10 cellular contexts compared by ENCODE assay signal in the genomic region with DNA sequence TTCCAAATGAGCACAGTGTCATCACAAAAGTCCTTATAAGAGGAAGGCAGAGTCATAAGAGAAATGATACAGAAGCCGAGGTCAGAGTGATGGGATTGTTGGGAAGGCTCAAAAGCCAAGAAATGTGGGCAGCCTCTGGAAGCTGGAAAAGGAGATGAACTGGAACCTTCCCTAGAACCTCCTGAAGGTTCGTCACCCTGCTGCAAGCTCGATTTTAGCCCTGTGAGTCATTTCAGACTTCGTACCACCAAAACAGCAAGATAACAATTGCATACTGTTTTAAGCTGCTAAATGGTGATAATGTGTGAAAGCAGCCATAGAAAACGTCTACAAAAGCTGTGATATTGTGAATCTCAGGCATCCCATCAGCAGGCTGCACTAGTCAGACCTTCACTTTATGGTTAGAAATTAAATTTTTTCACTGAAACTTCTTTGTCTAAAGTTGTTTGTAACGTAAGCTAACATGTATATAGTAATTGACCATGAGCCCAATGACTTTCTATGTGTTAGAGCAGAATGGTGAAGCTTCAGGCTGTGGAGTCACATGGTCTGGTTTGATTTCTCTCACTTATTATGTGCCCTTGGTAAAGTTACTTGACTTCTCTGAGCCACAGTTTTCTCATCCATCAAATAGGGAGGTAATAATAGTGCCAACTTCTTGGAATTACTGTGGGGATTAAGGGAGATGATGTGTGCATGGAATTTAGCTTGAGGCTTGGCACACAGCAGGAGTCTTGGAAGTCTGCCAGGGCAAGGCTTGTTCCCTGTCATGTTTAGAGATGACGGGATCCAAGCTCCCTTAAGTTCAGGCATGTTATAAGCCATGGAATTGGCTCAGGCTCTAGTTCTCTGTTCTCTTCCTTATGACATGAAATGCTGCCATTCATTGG.
DNase-seq lines count a peak whose midpoint lies in the region; ATAC-seq, FAIRE-seq and TF ChIP-seq lines count a peak whose summit lies in the region.
"Had no signal": no experiment of that assay in that cellular context is flagged by ENCODE, and none has a peak within 500 bp of the region (broad histone marks: within the 10 kb centered on the region; RNA-seq: fewer than 3 reads in every experiment).

No MANE protein-coding gene starts in this region.

- peak; percentile 99 for FAIRE-seq in keratinocyte (lab: Jason Lieb, UNC)

- no peak overlapping the region for H4K91ac ChIP-seq in neuronal stem cell (ENCODE audit: low read depth, low read length, poor library complexity)

- peaks cover 6% of the 10 kb centered on the region for H3K9me1 ChIP-seq in keratinocyte (ENCODE audit: control insufficient read depth, extremely low read depth, insufficient read depth, low read length)

- H3K23ac ChIP-seq in neuronal stem cell (ENCODE audit: low read depth, low read length, poor library complexity), result no peak overlapping the region

- no peak overlapping the region for H3K4me3 Mint-ChIP-seq in activated T-helper 17 cell treated with anti-CD3 and anti-CD28 coated beads, Interleukin-2, amount 50 U/mL, for 72 hours
- H3K4me3 Mint-ChIP-seq in activated CD4-positive, alpha-beta T cell treated with anti-CD3 and anti-CD28 coated beads for 36 hours, result no peak overlapping the region

- H2BK15ac ChIP-seq in neuronal stem cell (ENCODE audit: low read length), result no peak overlapping the region

- H3K9me3 ChIP-seq in BE2C (no peaks in the 10 kb centered on the region), keratinocyte (ENCODE audit: control insufficient read depth, low read depth, low read length) (no peaks in the 10 kb centered on the region), neuronal stem cell (replicated peaks in 1 of 2; ENCODE audit: control insufficient read depth in 2 of 2, insufficient read depth in 1 of 2, low read depth in 1 of 2, low read length in 2 of 2) (no peaks in the 10 kb centered on the region)
- H3K9me3 ChIP-seq: thoracic aorta had no signal

- H2AK5ac ChIP-seq in neuronal stem cell (ENCODE audit: low read depth, low read length), result no peak overlapping the region

- H3K79me1 ChIP-seq in neuronal stem cell (ENCODE audit: low read depth, low read length), result no peaks in the 10 kb centered on the region

- H3K4me3 ChIP-seq in BE2C (ENCODE audit: low read depth, low read length) (no peak overlapping the region), keratinocyte (ENCODE audit: control insufficient read depth in 2 of 3, extremely low read depth in 1 of 3, insufficient read depth in 2 of 3, low read depth in 1 of 3, low read length in 3 of 3) (no peak overlapping the region), neuronal stem cell (ENCODE audit: low read length in 2 of 2) (no peak overlapping the region)
- H3K4me3 ChIP-seq: thoracic aorta had no signal

- H2BK120ac ChIP-seq in neuronal stem cell (ENCODE audit: low read depth, low read length), result no peak overlapping the region

- no peaks in the 10 kb centered on the region for H3K4me1 ChIP-seq in BE2C
- H3K4me1 ChIP-seq in keratinocyte (ENCODE audit: control insufficient read depth, extremely low read depth, insufficient read depth, low read length), result peaks cover 23% of the 10 kb centered on the region
- H3K4me1 ChIP-seq in neuronal stem cell (ENCODE audit: control insufficient read depth in 2 of 2, insufficient read depth in 1 of 2, low read depth in 1 of 2, low read length in 2 of 2), result no peaks in the 10 kb centered on the region

- H3K4me2 ChIP-seq in keratinocyte (ENCODE audit: control insufficient read depth, extremely low read depth, insufficient read depth, low read depth, low read length), result peak overlapping the region; percentile 41
- H3K4me2 ChIP-seq in neuronal stem cell (ENCODE audit: insufficient read depth, low read length, poor library complexity, severe bottlenecking), result no peak overlapping the region

- intact Hi-C loops in activated CD4-positive, alpha-beta T cell treated with anti-CD3 and anti-CD28 coated beads for 36 hours (cut with DNase I, micrococcal nuclease), result no loop called here

- POLR2A ChIA-PET in activated CD4-positive, alpha-beta T cell treated with anti-CD3 and anti-CD28 coated beads for 36 hours (lab: Charles Lee), result no interaction called here

- peaks cover 100% of the 10 kb centered on the region for H3K36me3 Mint-ChIP-seq in activated T-helper 17 cell treated with anti-CD3 and anti-CD28 coated beads, Interleukin-2, amount 50 U/mL, for 72 hours (ENCODE audit: low read depth)
- peaks cover 84% of the 10 kb centered on the region for H3K36me3 Mint-ChIP-seq in activated CD4-positive, alpha-beta T cell treated with anti-CD3 and anti-CD28 coated beads for 36 hours (ENCODE audit: low read depth)

- H3K27me3 ChIP-seq in BE2C, result no peaks in the 10 kb centered on the region
- no peaks in the 10 kb centered on the region for H3K27me3 ChIP-seq in keratinocyte (ENCODE audit: control insufficient read depth, extremely low read depth, insufficient read depth, low read length)
- no peaks in the 10 kb centered on the region for H3K27me3 ChIP-seq in neuronal stem cell (ENCODE audit: control insufficient read depth in 3 of 3, insufficient read depth in 3 of 3, low read depth in 1 of 3, low read length in 3 of 3)

- H3K18ac ChIP-seq in neuronal stem cell (ENCODE audit: low read length), result no peak overlapping the region

- H3K36me3 ChIP-seq in BE2C (no peaks in the 10 kb centered on the region), keratinocyte (ENCODE audit: control insufficient read depth in 2 of 2, extremely low read depth in 1 of 2, insufficient read depth in 2 of 2, low read length in 2 of 2) (no peaks in the 10 kb centered on the region), neuronal stem cell (replicated peaks in 1 of 2; ENCODE audit: control insufficient read depth in 2 of 2, insufficient read depth in 2 of 2, low read length in 2 of 2) (no peaks in the 10 kb centered on the region)

- TF ChIP-seq CTCF in BE2C (IDR thresholded peaks at IDR 0.05; ENCODE audit: low read depth, low read length), result no peak
- no peak for TF ChIP-seq CTCF in keratinocyte (optimal IDR thresholded peaks at IDR 0.05 in 1 of 3, IDR thresholded peaks at IDR 0.05 in 1 of 3, conservative IDR thresholded peaks at IDR 0.05 in 1 of 3; ENCODE audit: extremely low read depth in 1 of 3, insufficient read depth in 2 of 3, low read length in 3 of 3)

- H2BK5ac ChIP-seq in neuronal stem cell (ENCODE audit: low read length), result no peak overlapping the region

- H3K4ac ChIP-seq in neuronal stem cell (ENCODE audit: low read length), result no peak overlapping the region

- H4K8ac ChIP-seq in neuronal stem cell (ENCODE audit: low read depth, low read length), result no peak overlapping the region

- peaks cover 12% of the 10 kb centered on the region for H3K4me1 Mint-ChIP-seq in activated T-helper 17 cell treated with anti-CD3 and anti-CD28 coated beads, Interleukin-2, amount 50 U/mL, for 72 hours
- peaks cover 17% of the 10 kb centered on the region for H3K4me1 Mint-ChIP-seq in activated CD4-positive, alpha-beta T cell treated with anti-CD3 and anti-CD28 coated beads for 36 hours

- dilution Hi-C loops in keratinocyte (cut with MboI; ENCODE audit: extremely low pct_ligation_motif_present, low sequenced_read_pairs), result no loop called here

- H2AFZ ChIP-seq in keratinocyte (ENCODE audit: control insufficient read depth, low read length), result no peak overlapping the region
- H2AFZ ChIP-seq in neuronal stem cell (ENCODE audit: low read length), result no peak overlapping the region

- no peaks in the 10 kb centered on the region for H3K27me3 Mint-ChIP-seq in activated T-helper 17 cell treated with anti-CD3 and anti-CD28 coated beads, Interleukin-2, amount 50 U/mL, for 72 hours
- H3K27me3 Mint-ChIP-seq in activated CD4-positive, alpha-beta T cell treated with anti-CD3 and anti-CD28 coated beads for 36 hours, result no peaks in the 10 kb centered on the region

- no peaks in the 10 kb centered on the region for H3K9me3 Mint-ChIP-seq in activated T-helper 17 cell treated with anti-CD3 and anti-CD28 coated beads, Interleukin-2, amount 50 U/mL, for 72 hours
- H3K9me3 Mint-ChIP-seq in activated CD4-positive, alpha-beta T cell treated with anti-CD3 and anti-CD28 coated beads for 36 hours (ENCODE audit: low read depth), result no peaks in the 10 kb centered on the region

- H3K9ac ChIP-seq in keratinocyte (ENCODE audit: control insufficient read depth, extremely low read depth, insufficient read depth, low read length) (no peak overlapping the region), neuronal stem cell (ENCODE audit: low read depth, low read length, poor library complexity) (no peak overlapping the region)

- WGBS in neuronal stem cell (ENCODE audit: extremely low coverage in 2 of 2, insufficient read length in 2 of 2, insufficient replicate concordance in 1 of 2), 2 donors, result no CpG with 5 or more reads among the region's 7 CpGs

- CTCF ChIA-PET in activated CD4-positive, alpha-beta T cell treated with anti-CD3 and anti-CD28 coated beads for 36 hours (lab: Charles Lee), result interaction anchor here (1.0 to 1.7 kb wide), 2 partner anchors 13 to 28 kb away, joined by 3 to 4 read pairs; no protein-coding TSS in a partner anchor

- no peak overlapping the region for H3K14ac ChIP-seq in neuronal stem cell (ENCODE audit: low read length)

- peak; percentile 31 for DNase-seq in BE2C
- DNase-seq in M059J (ENCODE audit: low read depth), result peak; percentile 86
- peak; percentile 94 for DNase-seq in keratinocyte (ENCODE audit: low read depth, low spot score)
- DNase-seq in NOMO-1 (lab: John Stamatoyannopoulos, UW; ENCODE audit: unreplicated experiment in 2 of 2), result no peak
- DNase-seq in activated CD4-positive, alpha-beta T cell treated with anti-CD3 and anti-CD28 coated beads for 36 hours, result no peak
- DNase-seq in SKM-1 treated with dmso at 0.1 percent for 144 hours (lab: John Stamatoyannopoulos, UW; ENCODE audit: unreplicated experiment), result no peak
- DNase-seq in neuronal stem cell (ENCODE audit: low spot score), result no peak
- DNase-seq: T-helper 2 cell had no signal

- H3K27ac Mint-ChIP-seq in activated T-helper 17 cell treated with anti-CD3 and anti-CD28 coated beads, Interleukin-2, amount 50 U/mL, for 72 hours, result peak overlapping the region; percentile 39
- no peak overlapping the region for H3K27ac Mint-ChIP-seq in activated CD4-positive, alpha-beta T cell treated with anti-CD3 and anti-CD28 coated beads for 36 hours

- no peak overlapping the region for H2BK12ac ChIP-seq in neuronal stem cell (ENCODE audit: low read length)

- no peak for ATAC-seq in activated T-helper 17 cell treated with anti-CD3 and anti-CD28 coated beads, Interleukin-2, amount 50 U/mL, for 72 hours (replicated peaks)
- ATAC-seq in activated CD4-positive, alpha-beta T cell treated with anti-CD3 and anti-CD28 coated beads for 36 hours, result no peak

- H3K79me2 ChIP-seq in keratinocyte (ENCODE audit: control insufficient read depth, insufficient read depth, low read length), result no peaks in the 10 kb centered on the region

- no peaks in the 10 kb centered on the region for H4K20me1 ChIP-seq in keratinocyte (ENCODE audit: control insufficient read depth, extremely low read depth, insufficient read depth, low read length)

- H3K27ac ChIP-seq in keratinocyte (ENCODE audit: control insufficient read depth, insufficient read depth, low read length), result peak overlapping the region; percentile 43
- H3K27ac ChIP-seq in neuronal stem cell (replicated peaks; ENCODE audit: low read length), result no peak overlapping the region
- H3K27ac ChIP-seq: thoracic aorta had no signal

Comparison
In these comparisons a context has a peak if more than half of its experiments do, and no peak if none do; other contexts are left out.
1. DNase-seq: peak in BE2C (single experiment), M059J (single experiment) and keratinocyte (single experiment); none in NOMO-1 (0 of 2), activated CD4-positive, alpha-beta T cell treated with anti-CD3 and anti-CD28 coated beads for 36 hours (single experiment), SKM-1 treated with dmso at 0.1 percent for 144 hours (single experiment) and neuronal stem cell (single experiment).